In the genomic region with DNA sequence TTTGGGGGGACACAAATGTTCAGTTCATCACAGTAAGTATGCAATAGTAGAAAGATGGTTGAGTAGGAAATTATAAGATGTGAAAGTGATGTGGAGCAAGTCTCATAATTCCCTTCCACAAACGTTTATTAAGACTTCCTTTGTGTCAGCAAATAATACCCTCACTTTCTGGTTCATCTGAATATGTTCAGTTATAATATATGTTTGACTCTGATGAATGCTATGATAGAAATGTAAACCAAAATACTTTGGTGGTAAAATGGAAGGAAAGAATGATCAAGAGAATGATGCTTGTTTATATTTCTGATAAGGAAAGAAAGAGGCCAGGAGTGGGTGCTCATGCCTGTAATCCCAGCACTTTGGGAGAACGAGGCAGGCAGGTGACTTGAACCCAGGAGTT, we compare ENCODE assay signal across 14 cellular contexts.
"Had no signal": no experiment of that assay in that cellular context is flagged by ENCODE, and none has a peak within 500 bp of the region (broad histone marks: within the 10 kb centered on the region; RNA-seq: fewer than 3 reads in every experiment).

No MANE protein-coding gene starts in this region.

- H3K4me3 ChIP-seq: gastroesophageal sphincter, mucosa of descending colon, right atrium auricular region, smooth muscle cell had no signal

- DNase-seq: effector memory CD4-positive, alpha-beta T cell; foreskin fibroblast; left colon; mucosa of descending colon; naive thymus-derived CD8-positive, alpha-beta T cell; posterior cingulate gyrus; stimulated activated CD4-positive, alpha-beta T cell treated with anti-CD3 and anti-CD28 coated beads, Interleukin-2, amount 100 ng/mL, for 48 hours; stimulated activated naive CD4-positive, alpha-beta T cell treated with Interleukin-2 at 50 U/mL for 16 hours; trophoblast cell had no signal

- H3K4me2 ChIP-seq: smooth muscle cell had no signal

- H3K4me1 Mint-ChIP-seq: naive thymus-derived CD8-positive, alpha-beta T cell had no signal

- H3K27me3 Mint-ChIP-seq: naive thymus-derived CD8-positive, alpha-beta T cell had no signal

- H3K27ac ChIP-seq: gastroesophageal sphincter, neutrophil, right atrium auricular region had no signal

- ATAC-seq: esophagus mucosa; gastroesophageal sphincter; left colon; mucosa of descending colon; naive thymus-derived CD8-positive, alpha-beta T cell had no signal

- H3K4me3 Mint-ChIP-seq: naive thymus-derived CD8-positive, alpha-beta T cell had no signal

- H3K36me3 Mint-ChIP-seq: naive thymus-derived CD8-positive, alpha-beta T cell had no signal

- H3K36me3 ChIP-seq: gastroesophageal sphincter, neutrophil, right atrium auricular region had no signal

- H3K9me3 ChIP-seq: gastroesophageal sphincter, mucosa of descending colon, neutrophil, right atrium auricular region had no signal

- H3K4me1 ChIP-seq: gastroesophageal sphincter, right atrium auricular region had no signal

- H3K27me3 ChIP-seq: gastroesophageal sphincter, neutrophil, right atrium auricular region had no signal
